2 cellular contexts compared by ENCODE assay signal in genomic region chr2:20198001-20198400, GRCh38.
A peak's percentile ranks its signal among the peaks of the same experiment; 100 is the strongest.
TF ChIP-seq lines count a peak whose summit lies in the region.

No MANE protein-coding gene starts in this region.

TF ChIP-seq in liver, 16 proteins besides CTCF, POLR2A, EP300 and RAD21:
- no peak for TF ChIP-seq MAX (IDR thresholded peaks at IDR 0.05)
- TF ChIP-seq SP1 (IDR thresholded peaks at IDR 0.05) = no peak
- peak in 1 of 2 donors; percentile 19 for TF ChIP-seq HNF4A (conservative IDR thresholded peaks at IDR 0.05)
- peak in 1 of 2 donors; percentile 14 for TF ChIP-seq RXRA (IDR thresholded peaks at IDR 0.05)

TF ChIP-seq in HepG2, 621 proteins besides CTCF, POLR2A, EP300 and RAD21:
- TF ChIP-seq ZNF251 (CRISPR knock-in tag; IDR thresholded peaks at IDR 0.05) (no peak), SRF (IDR thresholded peaks at IDR 0.05; ENCODE audit: low read depth, low read length) (no peak), MYNN (CRISPR knock-in tag; IDR thresholded peaks at IDR 0.05; ENCODE audit: low read depth) (no peak), ZNF530 (CRISPR knock-in tag; IDR thresholded peaks at IDR 0.05; ENCODE audit: low read depth) (no peak), HMGXB4 (CRISPR knock-in tag; IDR thresholded peaks at IDR 0.05; ENCODE audit: borderline replicate concordance in 1 of 2, low read depth in 1 of 2) (no peak), HNRNPK (IDR thresholded peaks at IDR 0.05; ENCODE audit: low read depth, low read length, poor library complexity, severe bottlenecking) (no peak), HMGXB3 (CRISPR knock-in tag; IDR thresholded peaks at IDR 0.05; ENCODE audit: borderline replicate concordance) (no peak), SOX6 (IDR thresholded peaks at IDR 0.05) (no peak), SOX6 (CRISPR knock-in tag; IDR thresholded peaks at IDR 0.05) (no peak), MLXIP (CRISPR knock-in tag; IDR thresholded peaks at IDR 0.05; ENCODE audit: borderline replicate concordance) (no peak), HMGA1 (CRISPR knock-in tag; conservative IDR thresholded peaks at IDR 0.05) (no peak), HOXA7 (CRISPR knock-in tag; IDR thresholded peaks at IDR 0.05) (no peak), ZNF225 (CRISPR knock-in tag; IDR thresholded peaks at IDR 0.05) (no peak), MAFF (IDR thresholded peaks at IDR 0.05; ENCODE audit: low read depth, low read length) (no peak), ZNF224 (CRISPR knock-in tag; IDR thresholded peaks at IDR 0.05) (no peak), ZFP36L1 (CRISPR knock-in tag; IDR thresholded peaks at IDR 0.05) (no peak), RCOR2 (CRISPR knock-in tag; IDR thresholded peaks at IDR 0.05) (no peak), ZNF782 (CRISPR knock-in tag; IDR thresholded peaks at IDR 0.05; ENCODE audit: borderline replicate concordance) (no peak), ZNF724P (CRISPR knock-in tag; IDR thresholded peaks at IDR 0.05; ENCODE audit: borderline replicate concordance) (no peak), MTF1 (CRISPR knock-in tag; IDR thresholded peaks at IDR 0.05) (no peak)
